ENCODE assay signal across 8 cellular contexts in the genomic region with DNA sequence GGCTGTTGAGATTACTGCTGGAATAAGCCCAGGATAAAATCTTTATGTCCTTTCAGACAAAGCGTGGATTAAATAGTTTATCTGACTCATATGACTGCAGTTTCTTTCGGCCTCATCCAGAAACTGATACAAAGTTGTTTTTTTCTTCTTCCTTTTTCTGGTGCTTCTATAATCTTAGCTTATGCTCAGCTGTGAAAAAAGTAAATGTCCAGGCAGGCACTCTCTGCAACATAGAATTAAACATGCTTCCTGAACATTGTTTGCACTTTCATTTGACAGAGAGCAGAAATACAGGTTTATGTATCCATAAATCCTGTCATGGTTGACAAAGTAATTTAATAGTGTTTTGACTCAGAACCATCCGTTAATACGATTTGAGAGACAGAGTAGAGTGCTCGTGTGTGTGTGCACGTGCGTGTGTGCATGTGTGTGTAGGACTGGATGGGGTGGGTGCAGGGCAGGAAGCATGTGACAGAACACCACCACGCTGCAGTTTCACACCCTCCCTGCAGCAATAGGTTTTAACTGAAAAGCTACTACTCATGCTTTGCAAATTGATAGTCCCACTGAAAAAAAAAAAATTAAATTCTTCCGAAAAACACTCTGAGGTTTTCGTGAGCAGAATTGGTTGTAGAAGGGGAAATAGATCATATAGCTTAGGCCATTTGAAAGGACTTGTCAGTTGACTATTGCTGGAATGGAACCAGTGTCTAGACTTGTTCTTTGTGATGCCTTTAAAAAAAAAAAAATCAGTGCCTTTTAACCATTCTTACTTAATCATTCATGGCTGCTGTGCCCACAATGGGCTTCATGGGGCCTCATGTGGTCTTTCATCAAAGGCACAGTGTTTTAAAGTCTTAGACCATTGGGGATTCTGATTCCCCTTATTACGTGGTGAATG.
A peak's percentile ranks its signal among the peaks of the same experiment; 100 is the strongest.
DNase-seq lines count a peak whose midpoint lies in the region; FAIRE-seq and TF ChIP-seq lines count a peak whose summit lies in the region.

No MANE protein-coding gene starts in this region.

- DNase-seq in GM12892 (ENCODE audit: insufficient read length) (peak; percentile 23), HCEC 1CT (peak; percentile 9), NCI-H1092 treated with DMSO at 0.1 percent for 48 hours (lab: John Stamatoyannopoulos, UW) (peak; percentile 85), osteoblast (ENCODE audit: insufficient read length, low spot score, missing footprints) (no peak), occipital lobe (lab: John Stamatoyannopoulos, UW) (no peak), AG20443 (ENCODE audit: low spot score) (no peak)
- peak; percentile 50 for DNase-seq in activated CD4-positive, CD25-positive, alpha-beta regulatory T cell treated with anti-CD3 and anti-CD28 coated beads, Interleukin-2, amount 50 U/mL, for 72 hours
- peak in 1 of 3 donors; percentile 8 for DNase-seq in effector memory CD4-positive, alpha-beta T cell

- peaks cover 34% of the 10 kb centered on the region for H3K79me2 ChIP-seq in osteoblast (ENCODE audit: insufficient read depth, low read length)

- H2AFZ ChIP-seq in osteoblast (ENCODE audit: low read length): no peak overlapping the region

- peaks cover 14% of the 10 kb centered on the region for H3K4me1 ChIP-seq in effector memory CD4-positive, alpha-beta T cell (ENCODE audit: control insufficient read depth, insufficient read depth, low read length, poor library complexity, severe bottlenecking)
- H3K4me1 ChIP-seq in osteoblast (ENCODE audit: insufficient read depth, low read length): peaks cover 21% of the 10 kb centered on the region

- peak; percentile 96 for FAIRE-seq in GM12892 (lab: Jason Lieb, UNC)

- no peak for TF ChIP-seq CTCF in osteoblast (IDR thresholded peaks at IDR 0.05; ENCODE audit: extremely low read depth, low read depth, low read length)

- H3K36me3 ChIP-seq in effector memory CD4-positive, alpha-beta T cell (ENCODE audit: control insufficient read depth, insufficient read depth, low read length): no peaks in the 10 kb centered on the region
- H3K36me3 ChIP-seq in osteoblast (ENCODE audit: insufficient read depth, low read length): no peaks in the 10 kb centered on the region

- peaks cover 10% of the 10 kb centered on the region for H4K20me1 ChIP-seq in osteoblast (ENCODE audit: insufficient read depth, low read length)

- no peaks in the 10 kb centered on the region for H3K27me3 ChIP-seq in effector memory CD4-positive, alpha-beta T cell (replicated peaks; ENCODE audit: control insufficient read depth, insufficient read depth, low read length, poor library complexity, severe bottlenecking)
- no peaks in the 10 kb centered on the region for H3K27me3 ChIP-seq in osteoblast (ENCODE audit: insufficient read depth, low read length)

- H3K9me3 ChIP-seq in effector memory CD4-positive, alpha-beta T cell (ENCODE audit: control insufficient read depth, low read length): no peaks in the 10 kb centered on the region
- H3K9me3 ChIP-seq in osteoblast (ENCODE audit: low read depth, low read length): no peaks in the 10 kb centered on the region

- H3K27ac ChIP-seq in effector memory CD4-positive, alpha-beta T cell (ENCODE audit: insufficient read depth, low read length, poor library complexity, severe bottlenecking): peak overlapping the region; percentile 37
- no peak overlapping the region for H3K27ac ChIP-seq in osteoblast (ENCODE audit: low read depth, low read length)

- 0 out of 2 replicates have a peak, but pooled peaks have one; percentile 32 for TF ChIP-seq POLR2A in GM12892 (IDR thresholded peaks at IDR 0.05; ENCODE audit: low read depth, low read length)

- H3K4me2 ChIP-seq in osteoblast (ENCODE audit: insufficient read depth, low read length): peak overlapping the region; percentile 48

- peak overlapping the region; percentile 19 for H3K4me3 ChIP-seq in effector memory CD4-positive, alpha-beta T cell (ENCODE audit: insufficient read depth, low read depth, low read length, poor library complexity, severe bottlenecking)
- H3K4me3 ChIP-seq in osteoblast (ENCODE audit: insufficient read depth, low read length): no peak overlapping the region

Comparison
In these comparisons a context has a peak if more than half of its experiments do, and no peak if none do; other contexts are left out.
1. DNase-seq: peak in GM12892 (single experiment), HCEC 1CT (single experiment), NCI-H1092 treated with DMSO at 0.1 percent for 48 hours (single experiment) and activated CD4-positive, CD25-positive, alpha-beta regulatory T cell treated with anti-CD3 and anti-CD28 coated beads, Interleukin-2, amount 50 U/mL, for 72 hours (single experiment); none in osteoblast (single experiment), occipital lobe (single experiment) and AG20443 (single experiment).